Comparison of ENCODE assay signal across 8 cellular contexts in the genomic region with DNA sequence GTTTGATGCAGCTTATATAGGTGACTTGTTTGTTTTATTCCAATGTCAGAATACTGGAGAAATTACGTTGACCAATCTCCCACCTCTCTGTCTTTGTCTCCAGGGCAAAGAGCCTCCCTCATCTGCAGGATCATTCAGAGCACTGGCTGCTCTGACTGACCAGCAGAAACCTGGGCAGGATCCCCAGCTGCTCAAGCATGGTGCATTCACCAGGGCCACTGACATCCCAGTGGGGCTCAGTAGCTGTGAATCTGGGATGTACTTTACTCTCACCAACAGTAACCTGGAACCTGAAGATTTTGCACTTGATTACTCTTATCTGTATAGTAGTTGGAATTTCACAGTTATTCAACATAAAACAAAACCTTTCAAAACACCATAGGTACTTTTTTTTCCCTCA.
"Had no signal": no experiment of that assay in that cellular context is flagged by ENCODE, and none has a peak within 500 bp of the region (broad histone marks: within the 10 kb centered on the region; RNA-seq: fewer than 3 reads in every experiment).

No MANE protein-coding gene starts in this region.

- FAIRE-seq: HTR-8/SVneo, K562 had no signal

- H3K9me3 ChIP-seq: HAP-1 had no signal

- H3K9me3 Mint-ChIP-seq: HFFc6 had no signal

- H3K36me3 ChIP-seq: HAP-1 had no signal

- DNase-seq: GM23248, HFFc6, IMR-90, KG1 had no signal

- ATAC-seq: HCT116, K562 had no signal

- H3K4me3 ChIP-seq: GM23248, HAP-1, K562 had no signal

- H3K9ac ChIP-seq: GM23248 had no signal

- H3K27ac ChIP-seq: GM23248 had no signal

- H3K27ac Mint-ChIP-seq: HFFc6 had no signal

- H2AFZ ChIP-seq: GM23248 had no signal

- H3K4me1 ChIP-seq: HAP-1 had no signal

- H3K4me3 Mint-ChIP-seq: HFFc6 had no signal
